In genomic region chr2:42897386-42897785, GRCh38 we compare ENCODE assay signal across 26 cellular contexts.
A peak's percentile ranks its signal among the peaks of the same experiment; 100 is the strongest.
DNase-seq lines count a peak whose midpoint lies in the region; ATAC-seq, FAIRE-seq and TF ChIP-seq lines count a peak whose summit lies in the region.
"Had no signal": no experiment of that assay in that cellular context is flagged by ENCODE, and none has a peak within 500 bp of the region (broad histone marks: within the 10 kb centered on the region; RNA-seq: fewer than 3 reads in every experiment).

No MANE protein-coding gene starts in this region.

- TF ChIP-seq CTCF in left ventricle myocardium inferior (IDR thresholded peaks at IDR 0.05; ENCODE audit: borderline replicate concordance) = no peak
- no peak for TF ChIP-seq CTCF in K562 (IDR thresholded peaks at IDR 0.05 in 2 of 3, conservative IDR thresholded peaks at IDR 0.05 in 1 of 3; ENCODE audit: insufficient read depth in 2 of 3, low read depth in 1 of 3, low read length in 3 of 3)
- no peak for TF ChIP-seq CTCF in left lung (IDR thresholded peaks at IDR 0.05)
- TF ChIP-seq CTCF in vagina (IDR thresholded peaks at IDR 0.05) = no peak

- intact Hi-C loops in right cardiac atrium (cut with DNase I) (no loop called here), left ventricle myocardium inferior (cut with micrococcal nuclease) (no loop called here), K562 (cut with micrococcal nuclease) (no loop called here), left lung (cut with DNase I) (no loop called here), vagina (cut with DNase I) (no loop called here)

- no peaks in the 10 kb centered on the region for H3K4me1 ChIP-seq in right cardiac atrium (ENCODE audit: control insufficient read depth, insufficient read depth, low read length)
- peaks cover 24% of the 10 kb centered on the region for H3K4me1 ChIP-seq in left ventricle myocardium inferior
- peaks cover 0 to 14% of the 10 kb centered on the region in 2 experiments; a peak in 4 of 5 replicates for H3K4me1 ChIP-seq in K562 (replicated peaks in 1 of 2; ENCODE audit: control insufficient read depth in 2 of 2, insufficient read depth in 2 of 2, low read length in 2 of 2)
- H3K4me1 ChIP-seq in left lung = no peaks in the 10 kb centered on the region
- H3K4me1 ChIP-seq in vagina = peaks cover 25% of the 10 kb centered on the region
- H3K4me1 ChIP-seq: Caco-2, HAP-1, spleen had no signal

- H3K4me2 ChIP-seq in K562 (ENCODE audit: insufficient read depth, low read length) = no peak overlapping the region
- H3K4me2 ChIP-seq: hepatocyte had no signal

- no peaks in the 10 kb centered on the region for H3K79me2 ChIP-seq in K562 (ENCODE audit: control insufficient read depth, insufficient read depth, low read length)
- H3K79me2 ChIP-seq: hepatocyte had no signal

- no peak for TF ChIP-seq RAD21 in K562 (CRISPR knock-in tag; conservative IDR thresholded peaks at IDR 0.05 in 1 of 2, IDR thresholded peaks at IDR 0.05 in 1 of 2)

- FAIRE-seq in K562 (lab: Jason Lieb, UNC) = no peak

- H3K4me3 ChIP-seq in right cardiac atrium (ENCODE audit: low read length) (no peak overlapping the region), left ventricle myocardium inferior (no peak overlapping the region), K562 (no peak overlapping the region), left lung (no peak overlapping the region), vagina (no peak overlapping the region)
- H3K4me3 ChIP-seq: adrenal gland, HAP-1, hepatocyte, MG63, spleen had no signal

- no peak for TF ChIP-seq POLR2A in K562 (conservative IDR thresholded peaks at IDR 0.05)
- TF ChIP-seq POLR2A in vagina (IDR thresholded peaks at IDR 0.05) = no peak

- in situ Hi-C loops in K562 (cut with MboI) = no loop called here

- POLR2A ChIA-PET in K562 (lab: Yijun Ruan, JAX) = interaction anchor here (1.2 kb wide), 1 partner anchor 20 kb away, joined by 8 read pairs; no protein-coding TSS in a partner anchor

- H3K9me3 ChIP-seq in right cardiac atrium (ENCODE audit: control insufficient read depth, low read length) (no peaks in the 10 kb centered on the region), left ventricle myocardium inferior (replicated peaks) (no peaks in the 10 kb centered on the region), K562 (replicated peaks; ENCODE audit: control insufficient read depth, insufficient read depth, low read depth, low read length) (no peaks in the 10 kb centered on the region; the same call in 1 of the 2 replicates), left lung (no peaks in the 10 kb centered on the region), vagina (no peaks in the 10 kb centered on the region)
- H3K9me3 ChIP-seq: adrenal gland, Caco-2, HAP-1, MG63, spleen had no signal

- DNase-seq in right cardiac atrium = no peak
- no peak for DNase-seq in left ventricle myocardium inferior
- no peak for DNase-seq in K562 (ENCODE audit: extremely low read depth in 1 of 4, low spot score in 3 of 4)
- no peak for DNase-seq in left lung
- no peak for DNase-seq in vagina (ENCODE audit: extremely low spot score in 2 of 2)
- DNase-seq in stimulated activated CD4-positive, alpha-beta T cell treated with anti-CD3 and anti-CD28 coated beads, Interleukin-2, amount 100 ng/mL, for 24 hours = no peak
- DNase-seq in 8988T = no peak
- DNase-seq: activated CD4-positive, alpha-beta T cell treated with anti-CD3 and anti-CD28 coated beads for 4 hours; activated naive CD4-positive, alpha-beta T cell; activated T-cell treated with anti-CD3 and anti-CD28 coated beads, Interleukin-2, amount 50 U/mL, for 48 hours; C1 segment of cervical spinal cord; Caco-2; DND-41; effector CD4-positive, alpha-beta T cell; naive B cell; NCI-H1105 treated with DMSO at 0.1 percent for 48 hours; NCI-H2029; occipital lobe; SHP77; spleen; stimulated activated CD4-positive, alpha-beta T cell treated with anti-CD3 and anti-CD28 coated beads, Interleukin-2, amount 100 ng/mL, for 48 hours had no signal

- H3K36me3 ChIP-seq in left ventricle myocardium inferior (no peaks in the 10 kb centered on the region), K562 (ENCODE audit: control insufficient read depth, insufficient read depth, low read length) (no peaks in the 10 kb centered on the region), left lung (no peaks in the 10 kb centered on the region), vagina (no peaks in the 10 kb centered on the region)
- H3K36me3 ChIP-seq: adrenal gland, HAP-1, MG63, spleen had no signal

- H3K27ac ChIP-seq in right cardiac atrium (ENCODE audit: low read length) (no peak overlapping the region), left ventricle myocardium inferior (replicated peaks) (no peak overlapping the region), K562 (ENCODE audit: extremely low read depth, low read depth, low read length) (peak overlapping the region; percentile 51; the same call in 1 of the 3 replicates), left lung (no peak overlapping the region), vagina (peak overlapping the region; percentile 7)
- H3K27ac ChIP-seq: hepatocyte, spleen had no signal

- H2AFZ ChIP-seq in K562 (ENCODE audit: low read depth, low read length) = peak overlapping the region; percentile 71
- H2AFZ ChIP-seq: hepatocyte had no signal

- no peak overlapping the region for H3K9ac ChIP-seq in K562 (ENCODE audit: insufficient read depth in 1 of 2, low read depth in 2 of 2, low read length in 2 of 2)

- no peaks in the 10 kb centered on the region for H4K20me1 ChIP-seq in K562 (replicated peaks; ENCODE audit: control insufficient read depth, insufficient read depth, low read length)

- no peaks in the 10 kb centered on the region for H3K27me3 ChIP-seq in right cardiac atrium (ENCODE audit: control insufficient read depth, insufficient read depth)
- H3K27me3 ChIP-seq in left ventricle myocardium inferior (ENCODE audit: low read depth) = no peaks in the 10 kb centered on the region
- no peaks in the 10 kb centered on the region for H3K27me3 ChIP-seq in K562 (ENCODE audit: control insufficient read depth in 2 of 2, insufficient read depth in 2 of 2, low read length in 2 of 2)
- H3K27me3 ChIP-seq in left lung = no peaks in the 10 kb centered on the region
- H3K27me3 ChIP-seq in vagina = no peaks in the 10 kb centered on the region
- H3K27me3 ChIP-seq: adrenal gland, hepatocyte, MG63, spleen had no signal

- WGBS in right cardiac atrium = 84% methylated on average over 2 of the region's 2 CpGs
- WGBS in K562 (ENCODE audit: insufficient coverage, low coverage, missing lambda C conversion rate) = 73% methylated on average over 2 of the region's 2 CpGs

- ATAC-seq in right cardiac atrium (peak; percentile 9 to 35), K562 (no peak), left lung (peak; percentile 18), GM21360 (IDR thresholded peaks at IDR 0.05; ENCODE audit: unreplicated experiment) (no peak)

- TF ChIP-seq EP300 in K562 (IDR thresholded peaks at IDR 0.05; ENCODE audit: low read length) = no peak

- CTCF ChIA-PET in K562 (lab: Yijun Ruan, JAX; ENCODE audit: low intra/inter-chr PET ratio) = no interaction called here

- BruUV-seq in K562 (replicated peaks; lab: Mats Ljungman, UMichigan) = TSS peak; percentile 58

- no peaks in the 10 kb centered on the region for H3K9me1 ChIP-seq in K562 (ENCODE audit: control insufficient read depth, insufficient read depth, low read length)

TF ChIP-seq in K562, 482 proteins besides CTCF, POLR2A, EP300 and RAD21:
- peak; percentile 17; the same call in 1 of the 2 replicates for TF ChIP-seq CBFB (CRISPR knock-in tag; IDR thresholded peaks at IDR 0.05)
- no peak for TF ChIP-seq YBX1 (IDR thresholded peaks at IDR 0.05)

Comparison
In these comparisons a context has a peak if more than half of its experiments do, and no peak if none do; other contexts are left out.
1. ATAC-seq: peak in right cardiac atrium (2 of 2) and left lung (single experiment); none in K562 (single experiment) and GM21360 (single experiment).
2. H3K27ac ChIP-seq: peak in K562 (single experiment) and vagina (single experiment); none in right cardiac atrium (single experiment), left ventricle myocardium inferior (single experiment) and left lung (0 of 2).